In the genomic region with DNA sequence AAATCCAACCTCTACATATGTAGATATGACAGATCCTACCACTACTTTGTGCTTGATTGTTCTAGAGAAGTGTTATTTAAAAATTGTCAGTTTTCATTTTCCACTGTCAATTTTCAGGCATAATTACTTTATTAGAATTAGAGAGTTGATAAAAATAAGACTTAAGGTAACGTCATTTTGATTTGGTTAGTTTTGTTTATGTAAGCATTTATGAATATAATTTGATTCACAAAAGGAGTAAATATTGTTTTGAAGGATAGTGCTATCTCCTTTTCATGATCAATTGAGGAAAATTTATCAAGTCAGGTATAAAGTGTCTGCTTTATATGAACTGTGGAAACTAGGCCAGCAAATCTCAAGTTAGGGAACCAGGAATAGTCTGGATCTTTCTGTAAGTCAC, we compare ENCODE assay signal across 1 cellular context.
TF ChIP-seq lines count a peak whose summit lies in the region.

No MANE protein-coding gene starts in this region.

TF ChIP-seq in HCT116, 20 proteins besides CTCF, POLR2A, EP300 and RAD21 (continued from another document):
- no peak for TF ChIP-seq YY1 (IDR thresholded peaks at IDR 0.05; ENCODE audit: extremely low read depth, insufficient replicate concordance, low read depth, low read length)
- no peak for TF ChIP-seq ZNF274 (IDR thresholded peaks at IDR 0.05; ENCODE audit: low read depth, low read length)
- TF ChIP-seq, protein P1, sequence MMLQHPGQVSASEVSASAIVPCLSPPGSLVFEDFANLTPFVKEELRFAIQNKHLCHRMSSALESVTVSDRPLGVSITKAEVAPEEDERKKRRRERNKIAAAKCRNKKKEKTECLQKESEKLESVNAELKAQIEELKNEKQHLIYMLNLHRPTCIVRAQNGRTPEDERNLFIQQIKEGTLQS (IDR thresholded peaks at IDR 0.05): no peak
- no peak for TF ChIP-seq EGR1 (IDR thresholded peaks at IDR 0.05; ENCODE audit: low read depth)
- no peak for TF ChIP-seq ELF1 (IDR thresholded peaks at IDR 0.05; ENCODE audit: borderline replicate concordance, low read depth)
- TF ChIP-seq ZFX (IDR thresholded peaks at IDR 0.05): no peak
